In genomic region chr16:787261-787966, GRCh38 we compare ENCODE assay signal across 8 cellular contexts. TPM values are rescaled to one million over a fixed set of nuclear protein-coding genes. Genes with fewer than 3 reads are reported as not detected.
A peak's percentile ranks its signal among the peaks of the same experiment; 100 is the strongest.
DNase-seq lines count a peak whose midpoint lies in the region; ATAC-seq and TF ChIP-seq lines count a peak whose summit lies in the region.
"Had no signal": no experiment of that assay in that cellular context is flagged by ENCODE, and none has a peak within 500 bp of the region (broad histone marks: within the 10 kb centered on the region; RNA-seq: fewer than 3 reads in every experiment).

No MANE protein-coding gene starts in this region.

- 41% methylated on average over 48 of the region's 48 CpGs for WGBS in right cardiac atrium

- no peak for TF ChIP-seq POLR2A in HCT116 (IDR thresholded peaks at IDR 0.05; ENCODE audit: borderline replicate concordance, extremely low read depth, insufficient read depth, insufficient read length)

- peaks cover 55% of the 10 kb centered on the region for H3K79me2 ChIP-seq in HCT116 (ENCODE audit: insufficient read depth, low read length)
- peaks cover 23% of the 10 kb centered on the region for H3K79me2 ChIP-seq in SU-DHL-6 (ENCODE audit: insufficient read depth, low read length)

- no peaks in the 10 kb centered on the region for H3K9me3 ChIP-seq in HCT116 (ENCODE audit: control insufficient read depth in 1 of 2, insufficient read depth in 1 of 2, low read depth in 1 of 2, low read length in 2 of 2)
- H3K9me3 ChIP-seq in SU-DHL-6 (ENCODE audit: insufficient read depth, low read length): no peaks in the 10 kb centered on the region
- H3K9me3 ChIP-seq in right cardiac atrium (ENCODE audit: control insufficient read depth, low read length): no peaks in the 10 kb centered on the region

- DNase-seq in HCT116 (ENCODE audit: low read depth, low spot score): no peak
- no peak for DNase-seq in right cardiac atrium
- DNase-seq in stimulated activated effector memory CD8-positive, alpha-beta T cell treated with anti-CD3 and anti-CD28 coated beads, Interleukin-12 subunit alpha, Interleukin-12 subunit beta, amount 100 ng/mL, for 72 hours (ENCODE audit: low spot score in 2 of 2): no peak
- no peak for DNase-seq in NCI-H82 (lab: John Stamatoyannopoulos, UW)

- POLR2A ChIA-PET in HCT116 (lab: Charles Lee): interaction anchor here (1.6 kb wide), 1 partner anchor 27 kb away, joined by 5 read pairs; the partner anchor contains the start of gene MSLN

- H3K27ac Mint-ChIP-seq in stimulated activated effector memory CD8-positive, alpha-beta T cell treated with anti-CD3 and anti-CD28 coated beads, Interleukin-12 subunit alpha, Interleukin-12 subunit beta, amount 100 ng/mL, for 72 hours: peak overlapping the region; percentile 81

- peak overlapping the region; percentile 94 for H3K4me2 ChIP-seq in HCT116 (ENCODE audit: low read length)
- peak overlapping the region; percentile 65 for H3K4me2 ChIP-seq in SU-DHL-6 (ENCODE audit: low read depth, low read length, poor library complexity, severe bottlenecking)

- H3K4me3 ChIP-seq in HCT116 (replicated peaks in 1 of 2; ENCODE audit: low read depth in 1 of 2, low read length in 2 of 2) (peak overlapping the region; percentile 75 to 99), SU-DHL-6 (ENCODE audit: insufficient read depth, low read length, poor library complexity, severe bottlenecking) (peak overlapping the region; percentile 67), right cardiac atrium (ENCODE audit: low read length) (peak overlapping the region; percentile 89)

- H3K9me2 ChIP-seq in HCT116 (ENCODE audit: insufficient read depth): no peaks in the 10 kb centered on the region
- H3K9me2 ChIP-seq in SU-DHL-6 (replicated peaks; ENCODE audit: insufficient read depth, low read length): no peaks in the 10 kb centered on the region

- no peak for TF ChIP-seq RAD21 in HCT116 (IDR thresholded peaks at IDR 0.05; ENCODE audit: low read depth)

- peak overlapping the region; percentile 93 for H3K9ac ChIP-seq in HCT116 (ENCODE audit: low read length)
- H3K9ac ChIP-seq in SU-DHL-6 (ENCODE audit: low read length): peak overlapping the region; percentile 92

- no peaks in the 10 kb centered on the region for H3F3A ChIP-seq in SU-DHL-6 (ENCODE audit: insufficient read depth)

- BruUV-seq in HCT116 (replicated peaks; lab: Mats Ljungman, UMichigan): TSS peak; percentile 46

- H3K27ac ChIP-seq in HCT116 (ENCODE audit: low read depth, low read length) (peak overlapping the region; percentile 75), SU-DHL-6 (ENCODE audit: low read depth, low read length) (peak overlapping the region; percentile 40; the same call in 1 of the 2 replicates), right cardiac atrium (ENCODE audit: low read length) (no peak overlapping the region)

- ATAC-seq in HCT116: no peak
- no peak for ATAC-seq in right cardiac atrium
- ATAC-seq in stimulated activated effector memory CD8-positive, alpha-beta T cell treated with anti-CD3 and anti-CD28 coated beads, Interleukin-12 subunit alpha, Interleukin-12 subunit beta, amount 100 ng/mL, for 72 hours: no peak
- ATAC-seq in GM18517 (IDR thresholded peaks at IDR 0.05; ENCODE audit: unreplicated experiment): no peak
- no peak for ATAC-seq in HG03045 (IDR thresholded peaks at IDR 0.05; ENCODE audit: unreplicated experiment)

- H3K9me3 Mint-ChIP-seq in stimulated activated effector memory CD8-positive, alpha-beta T cell treated with anti-CD3 and anti-CD28 coated beads, Interleukin-12 subunit alpha, Interleukin-12 subunit beta, amount 100 ng/mL, for 72 hours: no peaks in the 10 kb centered on the region

- peaks cover 44% of the 10 kb centered on the region for H3K36me3 Mint-ChIP-seq in stimulated activated effector memory CD8-positive, alpha-beta T cell treated with anti-CD3 and anti-CD28 coated beads, Interleukin-12 subunit alpha, Interleukin-12 subunit beta, amount 100 ng/mL, for 72 hours

- peaks cover 5 to 40% of the 10 kb centered on the region in 2 experiments for H3K36me3 ChIP-seq in HCT116 (ENCODE audit: control insufficient read depth in 1 of 2, insufficient read depth in 2 of 2, low read length in 2 of 2)
- no peaks in the 10 kb centered on the region for H3K36me3 ChIP-seq in SU-DHL-6 (ENCODE audit: low read length)

- no peaks in the 10 kb centered on the region for H4K20me1 ChIP-seq in HCT116 (ENCODE audit: insufficient read depth)
- no peaks in the 10 kb centered on the region for H4K20me1 ChIP-seq in SU-DHL-6 (ENCODE audit: low read depth, low read length)

- intact Hi-C loops in HCT116 (cut with micrococcal nuclease): no loop called here
- intact Hi-C loops in right cardiac atrium (cut with DNase I): loop anchor here in 3 of 4 donors (5.0 to 10.0 kb wide), 2 partner anchors 73 to 75 kb away; partner anchors contain the start of gene METRN (in 1 of the 3)

- CTCF ChIA-PET in HCT116 (lab: Charles Lee): interaction anchor here (1.1 to 1.9 kb wide), 3 partner anchors 66 to 75 kb away, joined by 3 to 10 read pairs (median 6); partner anchors contain the start of gene ANTKMT

- RAD21 ChIA-PET in HCT116 (lab: Charles Lee; ENCODE audit: low non-redundant PET in 1 of 2, low total read pairs in 2 of 2, uncharacterized antibody in 2 of 2, unreplicated experiment in 2 of 2): no interaction called here

- H3K4me1 ChIP-seq in HCT116 (ENCODE audit: control insufficient read depth in 1 of 2, insufficient read depth in 2 of 2, low read length in 2 of 2) (peaks cover 5 to 37% of the 10 kb centered on the region in 2 experiments; a peak in 3 of 4 replicates), right cardiac atrium (ENCODE audit: control insufficient read depth, insufficient read depth, low read length) (peaks cover 4% of the 10 kb centered on the region)

- H3K27me3 ChIP-seq in HCT116 (ENCODE audit: insufficient read depth, low read length) (no peaks in the 10 kb centered on the region), SU-DHL-6 (ENCODE audit: low read length) (no peaks in the 10 kb centered on the region), right cardiac atrium (ENCODE audit: control insufficient read depth, insufficient read depth) (no peaks in the 10 kb centered on the region)

- H2AFZ ChIP-seq in HCT116 (ENCODE audit: low read depth, low read length, poor library complexity, severe bottlenecking) (no peak overlapping the region), SU-DHL-6 (ENCODE audit: low read depth, low read length, severe bottlenecking) (no peak overlapping the region)

- TF ChIP-seq CTCF in HCT116 (IDR thresholded peaks at IDR 0.05 in 2 of 3, conservative IDR thresholded peaks at IDR 0.05 in 1 of 3; ENCODE audit: borderline replicate concordance in 1 of 3, insufficient read depth in 1 of 3, low read depth in 2 of 3, low read length in 2 of 3) (no peak), SU-DHL-6 (IDR thresholded peaks at IDR 0.05; ENCODE audit: insufficient read depth, low read length, poor library complexity, severe bottlenecking) (no peak)

- H3K4me1 Mint-ChIP-seq in stimulated activated effector memory CD8-positive, alpha-beta T cell treated with anti-CD3 and anti-CD28 coated beads, Interleukin-12 subunit alpha, Interleukin-12 subunit beta, amount 100 ng/mL, for 72 hours: peaks cover 20% of the 10 kb centered on the region

- peak overlapping the region; percentile 77 for H3K4me3 Mint-ChIP-seq in stimulated activated effector memory CD8-positive, alpha-beta T cell treated with anti-CD3 and anti-CD28 coated beads, Interleukin-12 subunit alpha, Interleukin-12 subunit beta, amount 100 ng/mL, for 72 hours

TF ChIP-seq in HCT116, 20 proteins besides CTCF, POLR2A, EP300 and RAD21:
- TF ChIP-seq, protein P1, sequence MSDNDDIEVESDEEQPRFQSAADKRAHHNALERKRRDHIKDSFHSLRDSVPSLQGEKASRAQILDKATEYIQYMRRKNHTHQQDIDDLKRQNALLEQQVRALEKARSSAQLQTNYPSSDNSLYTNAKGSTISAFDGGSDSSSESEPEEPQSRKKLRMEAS (IDR thresholded peaks at IDR 0.05): peak; percentile 46
- TF ChIP-seq SIN3A (IDR thresholded peaks at IDR 0.05; ENCODE audit: low read depth): no peak

RNA-seq across cellular contexts. Expression of gene RPUSD1, which starts 0.8 kb away (rescaled TPM):
- total RNA-seq in HCT116 (2021; ENCODE audit: unreplicated experiment) (59.9 TPM), right cardiac atrium (10 to 100 TPM in 2 of 4 donors, 1 to 10 TPM in 2; 9.3 to 11.8 (median 9.9) TPM)
- 40.7 and 45.9 TPM in 2 replicates for polyA plus RNA-seq in HCT116 (2012)
- 11.5 TPM for polyA plus RNA-seq in right cardiac atrium

RNA-seq across cellular contexts. Expression of gene CHTF18, which starts 1.0 kb away (rescaled TPM):
- total RNA-seq in HCT116 (2021; ENCODE audit: unreplicated experiment) (145 TPM), right cardiac atrium (1 to 10 TPM; 4.0 to 6.9 (median 4.9) TPM)
- polyA plus RNA-seq in HCT116 (2012): 83.7 and 86.5 TPM in 2 replicates
- polyA plus RNA-seq in right cardiac atrium: 3.4 TPM

RNA-seq across cellular contexts. Expression of gene GNG13, which starts 13.1 kb away (rescaled TPM):
- not detected for total RNA-seq in HCT116 (2021; ENCODE audit: unreplicated experiment)
- polyA plus RNA-seq in HCT116 (2012): 0.85 and 1.7 TPM in 2 replicates
- total RNA-seq in right cardiac atrium: not detected
- not detected for polyA plus RNA-seq in right cardiac atrium
- total RNA-seq: T-helper 2 cell treated with Interferon-gamma antibody and Interleukin-4, amounts not matched to agents 100 ng/mL and 5 ng/mL, for 36 hours had no signal

RNA-seq across cellular contexts. Expression of gene MSLN, which starts 26.9 kb away (rescaled TPM):
- total RNA-seq in HCT116 (2021; ENCODE audit: unreplicated experiment) (40.9 TPM), right cardiac atrium (1 to 10 TPM in 2 of 4 donors, under 1 TPM in 1, not detected in 1; 0.92 to 3.1 (median 1.0) TPM)
- 76.1 and 104 TPM in 2 replicates for polyA plus RNA-seq in HCT116 (2012)
- not detected for polyA plus RNA-seq in right cardiac atrium

RNA-seq across cellular contexts. Expression of gene CIAO3, which starts 46.6 kb away (rescaled TPM):
- total RNA-seq in HCT116 (2021; ENCODE audit: unreplicated experiment) (32.8 TPM), right cardiac atrium (10 to 100 TPM; 21.5 to 31.3 (median 23.4) TPM)
- 17.5 and 18.0 TPM in 2 replicates for polyA plus RNA-seq in HCT116 (2012)
- polyA plus RNA-seq in right cardiac atrium: 28.2 TPM

Comparison
In these comparisons a context has a peak if more than half of its experiments do, and no peak if none do; other contexts are left out.
1. RNA of gene CHTF18, which starts 1.0 kb away (total RNA-seq): 145 TPM in HCT116 (single experiment); 4.0 to 6.9 TPM in right cardiac atrium; every median in the first group is over 10 times any median in the second.
2. Peak in every context shown above with its lines, with median percentiles within 50 percentile points of each other: H3K4me3 ChIP-seq.